28 cellular contexts compared by ENCODE assay signal in genomic region chr3:42712716-42713372, GRCh38. TPM values are rescaled to one million over a fixed set of nuclear protein-coding genes. Genes with fewer than 3 reads are reported as not detected.
DNase-seq lines count a peak whose midpoint lies in the region; ATAC-seq, FAIRE-seq and TF ChIP-seq lines count a peak whose summit lies in the region.
"Had no signal": no experiment of that assay in that cellular context is flagged by ENCODE, and none has a peak within 500 bp of the region (broad histone marks: within the 10 kb centered on the region; RNA-seq: fewer than 3 reads in every experiment).

No MANE protein-coding gene starts in this region.

- H3K9me3 ChIP-seq in HEK293 (ENCODE audit: control insufficient read depth, insufficient read depth, low read depth, low read length) (no peaks in the 10 kb centered on the region), H1 (ENCODE audit: insufficient read depth in 2 of 2, low read depth in 1 of 2, low read length in 1 of 2) (no peaks in the 10 kb centered on the region)
- H3K9me3 ChIP-seq: esophagus muscularis mucosa, left ventricle myocardium inferior, right atrium auricular region had no signal

- no peak overlapping the region for H4K8ac ChIP-seq in H1 (ENCODE audit: extremely low read depth, insufficient read depth, low read length)

- no peak overlapping the region for H2BK120ac ChIP-seq in H1 (replicated peaks; ENCODE audit: low read depth, low read length)

- CTCF ChIA-PET in HEK293 (lab: Yijun Ruan, JAX) (interaction anchor here (0.8 kb wide), 1 partner anchor 32 kb away, joined by 6 read pairs; no protein-coding TSS in a partner anchor), H1 (lab: Charles Lee; ENCODE audit: partially characterized antibody) (interaction anchor here (0.6 to 11.4 kb wide), 14 partner anchors 10 to 293 kb away, joined by 3 to 53 read pairs (median 5); partner anchors contain the start of gene HHATL)
- CTCF ChIA-PET in activated CD4-positive, alpha-beta T cell treated with anti-CD3 and anti-CD28 coated beads for 36 hours (lab: Charles Lee): interaction anchor here (0.7 to 1.2 kb wide), 7 partner anchors 23 to 170 kb away, joined by 3 to 4 read pairs (median 3); no protein-coding TSS in a partner anchor

- H3K23me2 ChIP-seq in H1 (ENCODE audit: low read depth, low read length): no peaks in the 10 kb centered on the region

- H3K4me1 ChIP-seq in HEK293 (ENCODE audit: control insufficient read depth, insufficient read depth, low read length) (no peaks in the 10 kb centered on the region), H1 (replicated peaks in 1 of 4; ENCODE audit: control insufficient read depth in 3 of 4, insufficient read depth in 4 of 4, low read length in 3 of 4) (no peaks in the 10 kb centered on the region; a peak in 2 of 7 replicates)
- H3K4me1 ChIP-seq: esophagus muscularis mucosa, left ventricle myocardium inferior, right atrium auricular region had no signal

- H3K27me3 ChIP-seq in H1 (replicated peaks in 1 of 4; ENCODE audit: control insufficient read depth in 3 of 4, extremely low read depth in 1 of 4, insufficient read depth in 3 of 4, low read length in 3 of 4): no peaks in the 10 kb centered on the region
- H3K27me3 ChIP-seq: right atrium auricular region had no signal

- H3K4ac ChIP-seq in H1 (replicated peaks; ENCODE audit: insufficient read length, low read depth, low read length): no peak overlapping the region

- H3K4me3 ChIP-seq in HEK293 (ENCODE audit: low read depth, low read length) (no peak overlapping the region), H1 (ENCODE audit: extremely low read depth in 1 of 4, insufficient read depth in 2 of 4, low read depth in 3 of 4, low read length in 4 of 4) (no peak overlapping the region)
- H3K4me3 ChIP-seq: esophagus muscularis mucosa, GM23338, left ventricle myocardium inferior, right atrium auricular region had no signal

- H3K27me3 Mint-ChIP-seq in activated CD4-positive, alpha-beta T cell treated with anti-CD3 and anti-CD28 coated beads for 36 hours: peaks cover 2% of the 10 kb centered on the region

- POLR2A ChIA-PET in HEK293 (lab: Yijun Ruan, JAX): interaction anchor here (0.5 kb wide), 2 partner anchors 29 to 66 kb away, joined by 3 to 5 read pairs; no protein-coding TSS in a partner anchor
- POLR2A ChIA-PET in H1 (lab: Charles Lee; ENCODE audit: partially characterized antibody): interaction anchor here (0.7 to 2.3 kb wide), 4 partner anchors 9 to 59 kb away, joined by 3 to 9 read pairs (median 4); partner anchors contain the start of genes HHATL and ZBTB47
- POLR2A ChIA-PET in activated CD4-positive, alpha-beta T cell treated with anti-CD3 and anti-CD28 coated beads for 36 hours (lab: Charles Lee): no interaction called here

- no peak for FAIRE-seq in H1 (lab: Jason Lieb, UNC)
- FAIRE-seq: A204.1, colon had no signal

- no peak overlapping the region for H2BK15ac ChIP-seq in H1 (ENCODE audit: low read length)

- no peak overlapping the region for H2AK5ac ChIP-seq in H1 (ENCODE audit: low read depth, low read length)

- H3K27ac ChIP-seq in HEK293 (ENCODE audit: extremely low read depth, low read depth, low read length): no peak overlapping the region
- no peak overlapping the region for H3K27ac ChIP-seq in H1 (ENCODE audit: low read depth, low read length)
- H3K27ac ChIP-seq: esophagus muscularis mucosa, left ventricle myocardium inferior had no signal

- no peak for ATAC-seq in activated CD4-positive, CD25-positive, alpha-beta regulatory T cell treated with anti-CD3 and anti-CD28 coated beads, Interleukin-2, amount 50 U/mL, for 24 hours
- no peak for ATAC-seq in GM18520 (IDR thresholded peaks at IDR 0.05; ENCODE audit: unreplicated experiment)
- ATAC-seq in activated CD4-positive, alpha-beta T cell treated with anti-CD3 and anti-CD28 coated beads for 36 hours: no peak
- ATAC-seq: GM23338; stimulated activated naive CD8-positive, alpha-beta T cell treated with anti-CD3 and anti-CD28 coated beads, Interleukin-15, amount 100 ng/mL, for 72 hours had no signal

- no peak overlapping the region for H3K14ac ChIP-seq in H1 (ENCODE audit: insufficient read length)

- no peak overlapping the region for H3K27ac Mint-ChIP-seq in activated CD4-positive, alpha-beta T cell treated with anti-CD3 and anti-CD28 coated beads for 36 hours
- H3K27ac Mint-ChIP-seq: endodermal cell; GM23338; stimulated activated naive CD8-positive, alpha-beta T cell treated with anti-CD3 and anti-CD28 coated beads, Interleukin-15, amount 100 ng/mL, for 72 hours had no signal

- peak overlapping the region; percentile 18; the same call in 1 of the 2 replicates for H2BK5ac ChIP-seq in H1 (ENCODE audit: low read depth, low read length)

- H3K23ac ChIP-seq in H1 (ENCODE audit: insufficient read length): no peak overlapping the region

- no peak overlapping the region for H2BK20ac ChIP-seq in H1 (ENCODE audit: low read length)

- intact Hi-C loops in activated CD4-positive, alpha-beta T cell treated with anti-CD3 and anti-CD28 coated beads for 36 hours (cut with DNase I, micrococcal nuclease): no loop called here

- no peaks in the 10 kb centered on the region for H4K20me1 ChIP-seq in H1 (replicated peaks in 1 of 2; ENCODE audit: control insufficient read depth in 1 of 2, insufficient read depth in 2 of 2, low read length in 2 of 2)

- peak; percentile 16 for DNase-seq in activated CD4-positive, CD25-positive, alpha-beta regulatory T cell treated with anti-CD3 and anti-CD28 coated beads, Interleukin-2, amount 50 U/mL, for 72 hours
- DNase-seq in H1 (ENCODE audit: low read depth in 1 of 2, low spot score in 2 of 2): peak in 1 of 2 experiments; percentile 29
- DNase-seq in stimulated activated CD8-positive, alpha-beta memory T cell treated with anti-CD3 and anti-CD28 coated beads, Interleukin-4, amount 100 ng/mL, for 48 hours: peak; percentile 12
- DNase-seq in activated CD4-positive, alpha-beta T cell treated with anti-CD3 and anti-CD28 coated beads for 36 hours: no peak
- no peak for DNase-seq in NCI-H187 treated with DMSO at 0.1 percent for 48 hours (lab: John Stamatoyannopoulos, UW)
- DNase-seq: activated CD4-positive, alpha-beta T cell treated with anti-CD3 and anti-CD28 coated beads, Interleukin-2, amount 50 U/mL, for 1 hour; activated naive CD4-positive, alpha-beta T cell; endodermal cell; foreskin melanocyte; GF-D8; Kasumi-1; naive B cell; NCI-H1694; NCI-H226; NCI-H748 treated with DMSO at 0.1 percent for 48 hours had no signal

- H3K79me2 ChIP-seq in H1 (ENCODE audit: control insufficient read depth in 1 of 2, insufficient read depth in 2 of 2, low read length in 2 of 2): no peaks in the 10 kb centered on the region

- no peak overlapping the region for H3K18ac ChIP-seq in H1 (ENCODE audit: extremely low read depth, low read length)

- TF ChIP-seq EP300 in H1 (IDR thresholded peaks at IDR 0.05; ENCODE audit: borderline replicate concordance in 1 of 2, low read depth in 2 of 2, low read length in 2 of 2): no peak

- 95% methylated on average over 5 of the region's 5 CpGs; no CpG with 5 or more reads in 1 of the 2 experiments for WGBS in H1 (ENCODE audit: extremely low coverage in 1 of 2, insufficient coverage in 1 of 2, insufficient read length in 1 of 2, insufficient replicate concordance in 2 of 2, low coverage in 1 of 2, low lambda C conversion rate in 2 of 2, missing lambda C conversion rate in 1 of 2), 2 experiments

- TF ChIP-seq CTCF in HEK293 (tag by site-specific recombination; IDR thresholded peaks at IDR 0.05): no peak
- no peak for TF ChIP-seq CTCF in H1 (IDR thresholded peaks at IDR 0.05; ENCODE audit: control extremely low read depth in 1 of 3, insufficient read depth in 1 of 3, low read depth in 1 of 3, low read length in 3 of 3)

- no peak for TF ChIP-seq RAD21 in H1 (IDR thresholded peaks at IDR 0.05 in 1 of 2, conservative IDR thresholded peaks at IDR 0.05 in 1 of 2; ENCODE audit: low read depth in 2 of 2, low read length in 2 of 2)

- H3K4me3 Mint-ChIP-seq in activated CD4-positive, alpha-beta T cell treated with anti-CD3 and anti-CD28 coated beads for 36 hours: no peak overlapping the region
- H3K4me3 Mint-ChIP-seq: endodermal cell; GM23338; stimulated activated naive CD8-positive, alpha-beta T cell treated with anti-CD3 and anti-CD28 coated beads, Interleukin-15, amount 100 ng/mL, for 72 hours had no signal

- H3K56ac ChIP-seq in H1 (replicated peaks; ENCODE audit: insufficient read length, low read depth, low read length): no peak overlapping the region

- no peak overlapping the region for H3K4me2 ChIP-seq in H1 (ENCODE audit: insufficient read depth in 1 of 2, low read depth in 2 of 2, low read length in 2 of 2)
- H3K4me2 ChIP-seq: GM23338 had no signal

- no peak overlapping the region for H3K9ac ChIP-seq in H1 (replicated peaks in 1 of 4; ENCODE audit: extremely low read depth in 1 of 4, low read depth in 3 of 4, low read length in 3 of 4)

- no peak overlapping the region for H2AFZ ChIP-seq in H1 (ENCODE audit: low read length)
- H2AFZ ChIP-seq: GM23338 had no signal

- H4K91ac ChIP-seq in H1 (replicated peaks; ENCODE audit: insufficient read length, low read length): no peak overlapping the region

- TF ChIP-seq POLR2A in H1 (IDR thresholded peaks at IDR 0.05; ENCODE audit: control extremely low read depth in 1 of 2, low read depth in 2 of 2, low read length in 2 of 2): no peak

- no peaks in the 10 kb centered on the region for H3K4me1 Mint-ChIP-seq in activated CD4-positive, alpha-beta T cell treated with anti-CD3 and anti-CD28 coated beads for 36 hours
- H3K4me1 Mint-ChIP-seq: GM23338; stimulated activated naive CD8-positive, alpha-beta T cell treated with anti-CD3 and anti-CD28 coated beads, Interleukin-15, amount 100 ng/mL, for 72 hours had no signal

- no peaks in the 10 kb centered on the region for H3K36me3 ChIP-seq in HEK293 (ENCODE audit: control insufficient read depth in 2 of 2, insufficient read depth in 1 of 2, low read length in 2 of 2)
- no peaks in the 10 kb centered on the region for H3K36me3 ChIP-seq in H1 (ENCODE audit: control insufficient read depth in 2 of 4, insufficient read depth in 4 of 4, low read length in 3 of 4)
- H3K36me3 ChIP-seq: esophagus muscularis mucosa, left ventricle myocardium inferior, right atrium auricular region had no signal

- no peaks in the 10 kb centered on the region for H3K79me1 ChIP-seq in H1 (ENCODE audit: low read depth, low read length)

- H2BK12ac ChIP-seq in H1 (ENCODE audit: low read depth, low read length): no peak overlapping the region

- no peak overlapping the region for H4K5ac ChIP-seq in H1 (ENCODE audit: insufficient read length, low read depth, low read length)

- no peaks in the 10 kb centered on the region for H3K9me3 Mint-ChIP-seq in activated CD4-positive, alpha-beta T cell treated with anti-CD3 and anti-CD28 coated beads for 36 hours (ENCODE audit: low read depth)
- H3K9me3 Mint-ChIP-seq: endodermal cell; GM23338; naive B cell; stimulated activated naive CD8-positive, alpha-beta T cell treated with anti-CD3 and anti-CD28 coated beads, Interleukin-15, amount 100 ng/mL, for 72 hours had no signal

- no peaks in the 10 kb centered on the region for H3K36me3 Mint-ChIP-seq in activated CD4-positive, alpha-beta T cell treated with anti-CD3 and anti-CD28 coated beads for 36 hours (ENCODE audit: low read depth)
- H3K36me3 Mint-ChIP-seq: naive B cell had no signal

RNA-seq across cellular contexts. Expression of gene HHATL, which starts 10.2 kb away (rescaled TPM):
- total RNA-seq in H1 (2021; fragmentation: NEBNext Ultra II Directional; extraction: Animal tissue kit (Norgen Biotek cat#: 25700)): not detected in 2 replicates
- polyA plus RNA-seq in H1 (2011; rRNA removed): 0.16 and 0.18 TPM in 2 replicates
- polyA plus RNA-seq in H1 (2011; cell fraction: cytosol; rRNA removed): 0.45 TPM
- 1.0 TPM for polyA plus RNA-seq in H1 (2011; cell fraction: nucleus; rRNA removed)
- 0.11 to 0.64 TPM (median 0.47 TPM) in 3 of 4 replicates, not detected in the other for polyA plus RNA-seq in H1 (2012, experiment 1 of 2)
- not detected for polyA plus RNA-seq in H1 (2012, experiment 2 of 2)
- 0.08 TPM for polyA plus RNA-seq in H1 (2013, experiment 1 of 2)
- polyA plus RNA-seq in H1 (2013, experiment 2 of 2): 0.24 TPM
- 0.50 TPM in 1 of 2 replicates, not detected in the other for polyA minus RNA-seq in H1 (2011; rRNA and poly(A)+ RNA removed)
- not detected for polyA minus RNA-seq in H1 (2011; cell fraction: cytosol; rRNA and poly(A)+ RNA removed)
- not detected for polyA minus RNA-seq in H1 (2011; cell fraction: nucleus; rRNA and poly(A)+ RNA removed)
- total RNA-seq in activated CD4-positive, alpha-beta T cell treated with anti-CD3 and anti-CD28 coated beads for 36 hours: not detected
- total RNA-seq: endodermal cell; GM23338; osteoblast; RPMI7951; T-helper 2 cell treated with Interferon-gamma antibody and Interleukin-4, amounts not matched to agents 100 ng/mL and 5 ng/mL, for 36 hours had no signal
- polyA plus RNA-seq: GM23338 had no signal

RNA-seq across cellular contexts. Expression of gene KLHL40, which starts 27.5 kb away (rescaled TPM):
- total RNA-seq in H1 (2021; fragmentation: NEBNext Ultra II Directional; extraction: Animal tissue kit (Norgen Biotek cat#: 25700)): not detected in 2 replicates
- 0.02 TPM in 1 of 2 replicates, not detected in the other for polyA plus RNA-seq in H1 (2011; rRNA removed)
- polyA plus RNA-seq in H1 (2011; cell fraction: cytosol; rRNA removed): not detected
- not detected for polyA plus RNA-seq in H1 (2011; cell fraction: nucleus; rRNA removed)
- not detected in 4 replicates for polyA plus RNA-seq in H1 (2012, experiment 1 of 2)
- not detected for polyA plus RNA-seq in H1 (2012, experiment 2 of 2)
- polyA plus RNA-seq in H1 (2013, experiment 1 of 2): not detected
- polyA plus RNA-seq in H1 (2013, experiment 2 of 2): not detected
- polyA minus RNA-seq in H1 (2011; rRNA and poly(A)+ RNA removed): not detected in 2 replicates
- polyA minus RNA-seq in H1 (2011; cell fraction: cytosol; rRNA and poly(A)+ RNA removed): not detected
- polyA minus RNA-seq in H1 (2011; cell fraction: nucleus; rRNA and poly(A)+ RNA removed): not detected
- not detected for total RNA-seq in activated CD4-positive, alpha-beta T cell treated with anti-CD3 and anti-CD28 coated beads for 36 hours
- total RNA-seq: endodermal cell; GM23338; osteoblast; RPMI7951; T-helper 2 cell treated with Interferon-gamma antibody and Interleukin-4, amounts not matched to agents 100 ng/mL and 5 ng/mL, for 36 hours had no signal
- polyA plus RNA-seq: GM23338 had no signal

RNA-seq across cellular contexts. Expression of gene ZBTB47, which starts 59.3 kb away (rescaled TPM):
- total RNA-seq in H1 (2021; fragmentation: NEBNext Ultra II Directional; extraction: Animal tissue kit (Norgen Biotek cat#: 25700)): 4.0 and 4.1 TPM in 2 replicates
- 2.8 and 3.7 TPM in 2 replicates for polyA plus RNA-seq in H1 (2011; rRNA removed)
- 3.4 TPM for polyA plus RNA-seq in H1 (2011; cell fraction: cytosol; rRNA removed)
- polyA plus RNA-seq in H1 (2011; cell fraction: nucleus; rRNA removed): 6.1 TPM
- polyA plus RNA-seq in H1 (2012, experiment 1 of 2): 1.8 to 3.5 TPM (median 2.6 TPM) in 4 replicates
- 1.3 TPM for polyA plus RNA-seq in H1 (2012, experiment 2 of 2)
- 1.3 TPM for polyA plus RNA-seq in H1 (2013, experiment 1 of 2)
- 1.3 TPM for polyA plus RNA-seq in H1 (2013, experiment 2 of 2)
- 3.6 and 5.6 TPM in 2 replicates for polyA minus RNA-seq in H1 (2011; rRNA and poly(A)+ RNA removed)
- polyA minus RNA-seq in H1 (2011; cell fraction: cytosol; rRNA and poly(A)+ RNA removed): 2.4 TPM
- polyA minus RNA-seq in H1 (2011; cell fraction: nucleus; rRNA and poly(A)+ RNA removed): 6.8 TPM
- under 1 TPM; 0.60 to 0.62 TPM for total RNA-seq in activated CD4-positive, alpha-beta T cell treated with anti-CD3 and anti-CD28 coated beads for 36 hours

Comparison
In these comparisons a context has a peak if more than half of its experiments do, and no peak if none do; other contexts are left out.
1. DNase-seq: peak in activated CD4-positive, CD25-positive, alpha-beta regulatory T cell treated with anti-CD3 and anti-CD28 coated beads, Interleukin-2, amount 50 U/mL, for 72 hours (single experiment) and stimulated activated CD8-positive, alpha-beta memory T cell treated with anti-CD3 and anti-CD28 coated beads, Interleukin-4, amount 100 ng/mL, for 48 hours (single experiment); none in activated CD4-positive, alpha-beta T cell treated with anti-CD3 and anti-CD28 coated beads for 36 hours (single experiment) and NCI-H187 treated with DMSO at 0.1 percent for 48 hours (single experiment).